In genomic region chr6:11858439-11858838, GRCh38 we compare ENCODE assay signal across 34 cellular contexts.
"Had no signal": no experiment of that assay in that cellular context is flagged by ENCODE, and none has a peak within 500 bp of the region (broad histone marks: within the 10 kb centered on the region; RNA-seq: fewer than 3 reads in every experiment).

No MANE protein-coding gene starts in this region.

- H3K36me3 ChIP-seq: MG63 had no signal

- H3K27me3 ChIP-seq: MG63 had no signal

- DNase-seq: Karpas-422, Kasumi-1, MG63, MM.1S, MV-4-11, NCI-H1048, NCI-H1092, NCI-H1092 treated with DMSO at 0.1 percent for 48 hours, NCI-H1105, NCI-H1105 treated with DMSO at 0.1 percent for 48 hours, NCI-H1417, NCI-H1417 treated with DMSO at 0.1 percent for 48 hours, NCI-H1436, NCI-H1436 treated with DMSO at 0.1 percent for 48 hours, NCI-H146, NCI-H1694, NCI-H1694 treated with DMSO at 0.1 percent for 48 hours, NCI-H187, NCI-H187 treated with DMSO at 0.1 percent for 48 hours, NCI-H1930, NCI-H2029, NCI-H2029 treated with DMSO at 0.1 percent for 48 hours, NCI-H2081, NCI-H2081 treated with DMSO at 0.1 percent for 48 hours, NCI-H2107, NCI-H2171, NCI-H2171 treated with DMSO at 0.1 percent for 48 hours, NCI-H2227 treated with DMSO at 0.1 percent for 48 hours, NCI-H226, NCI-H345, NCI-H446, NCI-H446 treated with DMSO at 0.1 percent for 48 hours, NCI-H510A, NCI-H510A treated with DMSO at 0.1 percent for 48 hours had no signal

- H3K4me3 ChIP-seq: MG63 had no signal
